ENCODE assay signal across 20 cellular contexts in the genomic region with DNA sequence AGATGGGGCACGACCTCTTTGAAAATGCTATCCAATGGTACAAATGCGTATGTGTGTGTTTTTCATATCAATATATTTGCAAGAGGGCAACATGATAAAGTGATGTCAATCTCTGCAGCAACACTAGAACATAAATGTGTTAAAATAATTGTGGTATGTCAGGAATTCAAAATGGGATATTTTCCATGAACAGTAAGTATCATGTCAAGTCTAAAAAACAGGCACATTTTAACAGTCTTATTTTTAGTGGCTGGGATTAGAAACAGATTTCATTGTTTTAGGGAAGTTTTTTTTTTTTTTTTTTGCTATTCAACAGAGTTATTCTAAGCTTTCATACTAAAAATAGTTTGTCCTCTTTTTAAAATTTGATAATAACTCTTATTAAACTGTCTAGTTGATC.
"Had no signal": no experiment of that assay in that cellular context is flagged by ENCODE, and none has a peak within 500 bp of the region (broad histone marks: within the 10 kb centered on the region; RNA-seq: fewer than 3 reads in every experiment).

No MANE protein-coding gene starts in this region.

- H3K4me1 Mint-ChIP-seq: activated B cell treated with CpG ODN at 0.5 μM for 24 hours; activated naive CD8-positive, alpha-beta T cell treated with anti-CD3 and anti-CD28 coated beads, Interleukin-2, amount 10 ng/mL, durations not matched to agents 7 days and 5 days; memory B cell; stimulated activated naive B cell treated with anti-CD40 and anti-IgM and Interleukin-4, amounts not matched to agents 10 μg/mL and 1 μg/mL and 100 μg/mL, for 72 hours had no signal

- H3K4me3 Mint-ChIP-seq: activated B cell treated with CpG ODN at 0.5 μM for 24 hours; activated CD8-positive, alpha-beta T cell treated with anti-CD3 and anti-CD28 coated beads, Interleukin-2, amount 10 ng/mL, durations not matched to agents 7 days and 5 days; activated naive CD8-positive, alpha-beta T cell treated with anti-CD3 and anti-CD28 coated beads, Interleukin-2, amount 10 ng/mL, durations not matched to agents 7 days and 5 days; activated T-cell treated with anti-CD3 and anti-CD28 coated beads, Interleukin-2, amount 50 U/mL, for 72 hours; memory B cell; natural killer cell treated with Interleukin-12 subunit alpha and Interleukin-12 subunit beta and Interleukin-15 and Interleukin-18, amount 100 ng/mL, for 72 hours; stimulated activated naive B cell treated with anti-CD40 and anti-IgM and Interleukin-4, amounts not matched to agents 10 μg/mL and 1 μg/mL and 100 μg/mL, for 72 hours had no signal

- H3K27ac ChIP-seq: breast epithelium, left ventricle myocardium inferior, tibial nerve, vagina had no signal

- H3K27ac Mint-ChIP-seq: activated B cell treated with CpG ODN at 0.5 μM for 24 hours; activated CD8-positive, alpha-beta T cell treated with anti-CD3 and anti-CD28 coated beads, Interleukin-2, amount 10 ng/mL, durations not matched to agents 7 days and 5 days; activated naive CD8-positive, alpha-beta T cell treated with anti-CD3 and anti-CD28 coated beads, Interleukin-2, amount 10 ng/mL, durations not matched to agents 7 days and 5 days; activated T-cell treated with anti-CD3 and anti-CD28 coated beads, Interleukin-2, amount 50 U/mL, for 72 hours; memory B cell; natural killer cell treated with Interleukin-12 subunit alpha and Interleukin-12 subunit beta and Interleukin-15 and Interleukin-18, amount 100 ng/mL, for 72 hours; stimulated activated naive B cell treated with anti-CD40 and anti-IgM and Interleukin-4, amounts not matched to agents 10 μg/mL and 1 μg/mL and 100 μg/mL, for 72 hours had no signal

- FAIRE-seq: TTC549 had no signal

- H3K4me3 ChIP-seq: breast epithelium, left ventricle myocardium inferior, tibial nerve, vagina had no signal

- H3K36me3 Mint-ChIP-seq: activated naive CD8-positive, alpha-beta T cell treated with anti-CD3 and anti-CD28 coated beads, Interleukin-2, amount 10 ng/mL, durations not matched to agents 7 days and 5 days; memory B cell; natural killer cell treated with Interleukin-12 subunit alpha and Interleukin-12 subunit beta and Interleukin-15 and Interleukin-18, amount 100 ng/mL, for 72 hours; stimulated activated naive B cell treated with anti-CD40 and anti-IgM and Interleukin-4, amounts not matched to agents 10 μg/mL and 1 μg/mL and 100 μg/mL, for 72 hours had no signal

- H3K4me1 ChIP-seq: breast epithelium, left ventricle myocardium inferior, vagina had no signal

- ATAC-seq: activated CD8-positive, alpha-beta T cell treated with anti-CD3 and anti-CD28 coated beads, Interleukin-2, amount 10 ng/mL, durations not matched to agents 7 days and 5 days; activated T-cell treated with anti-CD3 and anti-CD28 coated beads, Interleukin-2, amount 50 U/mL, for 72 hours; natural killer cell treated with Interleukin-12 subunit alpha and Interleukin-12 subunit beta and Interleukin-15 and Interleukin-18, amount 100 ng/mL, for 72 hours; stimulated activated naive B cell treated with anti-CD40 and anti-IgM and Interleukin-4, amounts not matched to agents 10 μg/mL and 1 μg/mL and 100 μg/mL, for 72 hours had no signal

- H3K9me3 ChIP-seq: breast epithelium, left ventricle myocardium inferior, tibial nerve, vagina had no signal

- H3K36me3 ChIP-seq: breast epithelium, left ventricle myocardium inferior, tibial nerve, vagina had no signal

- H3K27me3 ChIP-seq: breast epithelium, tibial nerve, vagina had no signal

- H3K27me3 Mint-ChIP-seq: memory B cell had no signal

- H3K9me3 Mint-ChIP-seq: activated B cell treated with CpG ODN at 0.5 μM for 24 hours; activated naive CD8-positive, alpha-beta T cell treated with anti-CD3 and anti-CD28 coated beads, Interleukin-2, amount 10 ng/mL, durations not matched to agents 7 days and 5 days; activated T-cell treated with anti-CD3 and anti-CD28 coated beads, Interleukin-2, amount 50 U/mL, for 72 hours; memory B cell; natural killer cell treated with Interleukin-12 subunit alpha and Interleukin-12 subunit beta and Interleukin-15 and Interleukin-18, amount 100 ng/mL, for 72 hours; stimulated activated naive B cell treated with anti-CD40 and anti-IgM and Interleukin-4, amounts not matched to agents 10 μg/mL and 1 μg/mL and 100 μg/mL, for 72 hours had no signal

- DNase-seq: activated B cell treated with CpG ODN at 0.5 μM for 24 hours; activated CD4-positive, alpha-beta T cell treated with anti-CD3 and anti-CD28 coated beads for 48 hours; activated CD8-positive, alpha-beta memory T cell treated with anti-CD3 and anti-CD28 coated beads, Interleukin-2, amount 50 U/mL, for 4 hours; activated CD8-positive, alpha-beta T cell treated with anti-CD3 and anti-CD28 coated beads, Interleukin-2, amount 10 ng/mL, durations not matched to agents 7 days and 5 days; activated naive CD8-positive, alpha-beta T cell treated with anti-CD3 and anti-CD28 coated beads, Interleukin-2, amount 10 ng/mL, durations not matched to agents 7 days and 5 days; activated T-cell treated with anti-CD3 and anti-CD28 coated beads, Interleukin-2, amount 50 U/mL, for 72 hours; anterior cingulate cortex; cerebellar nuclear complex; islet precursor cell; left ventricle myocardium inferior; posterior cingulate gyrus; stimulated activated CD4-positive, alpha-beta T cell treated with anti-CD3 and anti-CD28 coated beads, Interleukin-2, amount 100 ng/mL, for 48 hours; stimulated activated naive B cell treated with anti-CD40 and anti-IgM and Interleukin-4, amounts not matched to agents 10 μg/mL and 1 μg/mL and 100 μg/mL, for 72 hours; T-helper 2 cell had no signal
